ENCODE assay signal across 1 cellular context in genomic region chr6:37791156-37791919, GRCh38.
A peak's percentile ranks its signal among the peaks of the same experiment; 100 is the strongest.
TF ChIP-seq lines count a peak whose summit lies in the region.

No MANE protein-coding gene starts in this region.

TF ChIP-seq in HEK293, 187 proteins besides CTCF, POLR2A, EP300 and RAD21 (continued from another document):
- no peak for TF ChIP-seq GFI1B (tag by site-specific recombination; IDR thresholded peaks at IDR 0.05)
- TF ChIP-seq ZNF704 (tag by site-specific recombination; IDR thresholded peaks at IDR 0.05) = no peak
- TF ChIP-seq SP7 (tag by site-specific recombination; IDR thresholded peaks at IDR 0.05) = peak; percentile 90
- TF ChIP-seq ZNF416 (tag by site-specific recombination; IDR thresholded peaks at IDR 0.05) = no peak
- peak; percentile 81 for TF ChIP-seq ZNF654 (tag by site-specific recombination; IDR thresholded peaks at IDR 0.05; ENCODE audit: low read depth)
- no peak for TF ChIP-seq ZNF350 (tag by site-specific recombination; IDR thresholded peaks at IDR 0.05)
- TF ChIP-seq ZNF302 (tag by site-specific recombination; IDR thresholded peaks at IDR 0.05; ENCODE audit: low read depth) = no peak
- TF ChIP-seq ZNF48 (tag by site-specific recombination; IDR thresholded peaks at IDR 0.05) = no peak
- no peak for TF ChIP-seq ZNF10 (tag by site-specific recombination; IDR thresholded peaks at IDR 0.05)
- no peak for TF ChIP-seq ZNF26 (tag by site-specific recombination; IDR thresholded peaks at IDR 0.05)
- no peak for TF ChIP-seq ZNF560 (tag by site-specific recombination; IDR thresholded peaks at IDR 0.05; ENCODE audit: borderline replicate concordance)
- peak; percentile 90 for TF ChIP-seq ZNF660 (tag by site-specific recombination; IDR thresholded peaks at IDR 0.05)
- TF ChIP-seq ZNF624 (tag by site-specific recombination; IDR thresholded peaks at IDR 0.05) = no peak
- peak; percentile 98 for TF ChIP-seq ZBTB48 (tag by site-specific recombination; IDR thresholded peaks at IDR 0.05)
- peak; percentile 58; the same call in 1 of the 2 replicates for TF ChIP-seq ZFHX2 (tag by site-specific recombination; conservative IDR thresholded peaks at IDR 0.05)
- TF ChIP-seq KLF1 (tag by site-specific recombination; IDR thresholded peaks at IDR 0.05) = peak; percentile 62; the same call in 1 of the 2 replicates
- TF ChIP-seq ZNF394 (tag by site-specific recombination; IDR thresholded peaks at IDR 0.05; ENCODE audit: borderline replicate concordance) = peak; percentile 76
- peak; percentile 69 for TF ChIP-seq ZNF341 (tag by site-specific recombination; IDR thresholded peaks at IDR 0.05; ENCODE audit: low read depth)
